Comparison of ENCODE assay signal across 33 cellular contexts in genomic region chr16:2900526-2901075, GRCh38. TPM values are rescaled to one million over a fixed set of nuclear protein-coding genes. Genes with fewer than 3 reads are reported as not detected.
"Had no signal": no experiment of that assay in that cellular context is flagged by ENCODE, and none has a peak within 500 bp of the region (broad histone marks: within the 10 kb centered on the region; RNA-seq: fewer than 3 reads in every experiment).

No MANE protein-coding gene starts in this region.

- ATAC-seq: effector memory CD8-positive, alpha-beta T cell; esophagus mucosa; gastrocnemius medialis; heart right ventricle; left cardiac atrium; left lung; left ventricle myocardium superior; lower lobe of right lung; mucosa of descending colon had no signal

- H3K9me3 ChIP-seq: colonic mucosa, esophagus squamous epithelium, gastrocnemius medialis, heart right ventricle, left lung, lower lobe of right lung, mucosa of descending colon had no signal

- H3K4me3 ChIP-seq: colonic mucosa, esophagus squamous epithelium, gastrocnemius medialis, heart right ventricle, left lung, lower lobe of right lung, mucosa of descending colon had no signal

- H3K27ac Mint-ChIP-seq: dendritic cell treated with granulocyte-macrophage colony-stimulating factor and Interleukin-4, amounts not matched to agents 40 ng/mL and 50 ng/mL, for 4 days; effector memory CD8-positive, alpha-beta T cell; endodermal cell; immature natural killer cell; mesothelial cell of epicardium had no signal

- FAIRE-seq: endometrium had no signal

- H3K36me3 ChIP-seq: colonic mucosa had no signal

- H3K27ac ChIP-seq: colonic mucosa, epithelial cell of prostate, esophagus squamous epithelium, gastrocnemius medialis, heart right ventricle, left lung, lower lobe of right lung had no signal

- H3K27me3 Mint-ChIP-seq: dendritic cell treated with granulocyte-macrophage colony-stimulating factor and Interleukin-4, amounts not matched to agents 40 ng/mL and 50 ng/mL, for 4 days; effector memory CD8-positive, alpha-beta T cell had no signal

- H3K27me3 ChIP-seq: colonic mucosa, esophagus squamous epithelium, gastrocnemius medialis, heart right ventricle, left lung had no signal

- DNase-seq: colonic mucosa; cortex of kidney; effector CD8-positive, alpha-beta T cell; effector memory CD8-positive, alpha-beta T cell; endodermal cell; erythroblast; esophagus squamous epithelium; foreskin fibroblast; foreskin melanocyte; gastrocnemius medialis; glutamatergic neuron; head of caudate nucleus; heart right ventricle; hippocampal formation; immature natural killer cell; islet precursor cell; left cardiac atrium; left lung; left ventricle myocardium superior; lower lobe of right lung; mesenchymal stem cell had no signal

- H3K4me1 ChIP-seq: colonic mucosa had no signal

- H3K4me3 Mint-ChIP-seq: dendritic cell treated with granulocyte-macrophage colony-stimulating factor and Interleukin-4, amounts not matched to agents 40 ng/mL and 50 ng/mL, for 4 days; effector memory CD8-positive, alpha-beta T cell; endodermal cell; immature natural killer cell; mesothelial cell of epicardium had no signal

- H3K36me3 Mint-ChIP-seq: immature natural killer cell had no signal

- H3K9me3 Mint-ChIP-seq: dendritic cell treated with granulocyte-macrophage colony-stimulating factor and Interleukin-4, amounts not matched to agents 40 ng/mL and 50 ng/mL, for 4 days; effector memory CD8-positive, alpha-beta T cell; endodermal cell; immature natural killer cell; mesothelial cell of epicardium had no signal

RNA-seq across cellular contexts. Expression of gene PRSS22, which starts 42.6 kb away (rescaled TPM):
- total RNA-seq: chondrocyte, dermis microvascular lymphatic vessel endothelial cell, gastrocnemius medialis, glomerular endothelial cell, left cardiac atrium, left ventricle myocardium superior, lung microvascular endothelial cell, mesenteric fat pad, myocyte had no signal
- polyA plus RNA-seq: heart right ventricle had no signal
